In genomic region chr12:5064913-5065490, GRCh38 we compare ENCODE assay signal across 1 cellular context.
TF ChIP-seq lines count a peak whose summit lies in the region.

No MANE protein-coding gene starts in this region.

TF ChIP-seq in neural cell, 6 proteins besides CTCF, POLR2A, EP300 and RAD21 (continued from another document):
- TF ChIP-seq TAF1 (IDR thresholded peaks at IDR 0.05; ENCODE audit: low read depth) (no peak), POLR2AphosphoS5 (IDR thresholded peaks at IDR 0.05) (no peak)
